7 cellular contexts compared by ENCODE assay signal in genomic region chr4:91358016-91358415, GRCh38.
DNase-seq lines count a peak whose midpoint lies in the region; ATAC-seq and TF ChIP-seq lines count a peak whose summit lies in the region.
"Not testable (repeated sequence)": the region's sequence is repeated elsewhere in the genome, so short reads cannot be mapped to it uniquely, and the experiment has no call there.

No MANE protein-coding gene starts in this region.

- ATAC-seq in GM18907 (IDR thresholded peaks at IDR 0.05; ENCODE audit: unreplicated experiment) (peak; percentile 47), GM19324 (IDR thresholded peaks at IDR 0.05; ENCODE audit: low FRiP score, unreplicated experiment) (peak; percentile 63), GM21529 (IDR thresholded peaks at IDR 0.05; ENCODE audit: unreplicated experiment) (peak; percentile 58), HG02759 (IDR thresholded peaks at IDR 0.05; ENCODE audit: unreplicated experiment) (peak; percentile 38), HG03520 (IDR thresholded peaks at IDR 0.05; ENCODE audit: unreplicated experiment) (peak; percentile 45)

- peak overlapping the region; percentile 81; the same call in 1 of the 2 replicates for H3K27ac ChIP-seq in VCaP

- TF ChIP-seq CTCF in GM12865 (IDR thresholded peaks at IDR 0.05; ENCODE audit: insufficient read depth, low read depth, low read length, missing control alignments); VCaP (conservative IDR thresholded peaks at IDR 0.05): not testable (repeated sequence)

- DNase-seq in GM12865 (ENCODE audit: low read depth) = peak; percentile 52

- peak overlapping the region; percentile 52 for H3K4me3 ChIP-seq in GM12865 (ENCODE audit: low read depth, low read length)

Comparison
In these comparisons a context has a peak if more than half of its experiments do, and no peak if none do; other contexts are left out.
1. Peak in every context shown above with its lines: DNase-seq, ATAC-seq, H3K4me3 ChIP-seq and H3K27ac ChIP-seq.